In genomic region chr2:63654959-63655358, GRCh38 we compare ENCODE assay signal across 13 cellular contexts.
DNase-seq lines count a peak whose midpoint lies in the region; ATAC-seq and TF ChIP-seq lines count a peak whose summit lies in the region.
"Had no signal": no experiment of that assay in that cellular context is flagged by ENCODE, and none has a peak within 500 bp of the region (broad histone marks: within the 10 kb centered on the region; RNA-seq: fewer than 3 reads in every experiment).

No MANE protein-coding gene starts in this region.

- H3K27me3 ChIP-seq in dorsolateral prefrontal cortex, result no peaks in the 10 kb centered on the region
- H3K27me3 ChIP-seq: esophagus squamous epithelium had no signal

- DNase-seq in ELR (ENCODE audit: low read depth) (peak; percentile 24), epithelial cell of esophagus (ENCODE audit: low read depth) (peak; percentile 43), dorsolateral prefrontal cortex (no peak)
- DNase-seq: esophagus squamous epithelium; NCI-H524; stimulated activated naive CD4-positive, alpha-beta T cell; T-helper 17 cell had no signal

- no peak overlapping the region for H3K27ac ChIP-seq in dorsolateral prefrontal cortex
- H3K27ac ChIP-seq: esophagus squamous epithelium had no signal

- ATAC-seq in GM18868 (IDR thresholded peaks at IDR 0.05; ENCODE audit: unreplicated experiment), result peak; percentile 84
- peak; percentile 47 for ATAC-seq in HG03108 (IDR thresholded peaks at IDR 0.05; ENCODE audit: unreplicated experiment)
- no peak for ATAC-seq in HG03039 (IDR thresholded peaks at IDR 0.05; ENCODE audit: unreplicated experiment)
- no peak for ATAC-seq in GM19035 (IDR thresholded peaks at IDR 0.05; ENCODE audit: unreplicated experiment)
- no peak for ATAC-seq in HG03097 (IDR thresholded peaks at IDR 0.05; ENCODE audit: low FRiP score, unreplicated experiment)
- ATAC-seq: HepG2, T-helper 17 cell had no signal

- H3K4me3 ChIP-seq in epithelial cell of esophagus (ENCODE audit: low read length) (no peak overlapping the region), dorsolateral prefrontal cortex (no peak overlapping the region)
- H3K4me3 ChIP-seq: esophagus squamous epithelium had no signal

- TF ChIP-seq CTCF in epithelial cell of esophagus (IDR thresholded peaks at IDR 0.05; ENCODE audit: insufficient read depth, low read depth, low read length, missing control alignments) (no peak), dorsolateral prefrontal cortex (IDR thresholded peaks at IDR 0.05 in 54 of 56, conservative IDR thresholded peaks at IDR 0.05 in 2 of 56; ENCODE audit: low read depth in 1 of 56, partially characterized antibody in 56 of 56) (no peak)

- intact Hi-C loops in dorsolateral prefrontal cortex (cut with DNase I), result no loop called here

Comparison
In these comparisons a context has a peak if more than half of its experiments do, and no peak if none do; other contexts are left out.
1. DNase-seq: peak in ELR (single experiment) and epithelial cell of esophagus (single experiment); none in dorsolateral prefrontal cortex (0 of 10).
2. ATAC-seq: peak in GM18868 (single experiment) and HG03108 (single experiment); none in HG03039 (single experiment), GM19035 (single experiment) and HG03097 (single experiment).